Comparison of ENCODE assay signal across 29 cellular contexts in the genomic region with DNA sequence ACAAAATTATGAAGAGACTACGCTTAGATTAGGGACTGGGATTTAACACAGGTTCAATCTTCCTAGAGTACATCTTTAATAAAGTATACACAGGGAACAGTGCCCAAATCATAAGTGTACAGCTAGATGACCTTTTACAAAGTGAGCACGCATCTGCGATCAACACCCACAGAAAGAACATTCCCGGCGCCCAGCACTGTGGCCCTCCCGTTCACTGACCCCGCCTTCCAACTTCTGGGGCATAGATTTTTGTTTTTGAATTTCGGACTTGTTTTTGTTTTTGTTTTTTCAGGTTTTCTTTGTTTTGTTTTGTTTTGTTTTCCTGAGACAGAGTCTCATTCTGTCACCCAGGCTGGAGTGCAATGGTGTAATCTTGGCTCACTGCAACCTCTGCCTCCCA.
"Had no signal": no experiment of that assay in that cellular context is flagged by ENCODE, and none has a peak within 500 bp of the region (broad histone marks: within the 10 kb centered on the region; RNA-seq: fewer than 3 reads in every experiment).

No MANE protein-coding gene starts in this region.

- H3K27ac Mint-ChIP-seq: activated B cell treated with CpG ODN at 0.5 μM for 24 hours; activated CD4-positive, alpha-beta memory T cell treated with anti-CD3 and anti-CD28 coated beads for 36 hours; activated CD4-positive, alpha-beta T cell treated with anti-CD3 and anti-CD28 coated beads, Interleukin-2, amount 10 ng/mL, durations not matched to agents 24 days and 14 days; activated CD8-positive, alpha-beta T cell treated with anti-CD3 and anti-CD28 coated beads for 36 hours; activated naive CD4-positive, alpha-beta T cell treated with anti-CD3 and anti-CD28 coated beads, Interleukin-2, amount 10 ng/mL, durations not matched to agents 7 days and 5 days; activated naive CD4-positive, alpha-beta T cell treated with anti-CD3 and anti-CD28 coated beads, Interleukin-2, amount 50 U/mL, for 24 hours; activated naive CD8-positive, alpha-beta T cell; activated naive CD8-positive, alpha-beta T cell treated with anti-CD3 and anti-CD28 coated beads, Interleukin-2, amount 10 ng/mL, durations not matched to agents 7 days and 5 days; activated naive CD8-positive, alpha-beta T cell treated with anti-CD3 and anti-CD28 coated beads, Interleukin-2, amount 50 U/mL, for 24 hours; activated T-cell treated with anti-CD3 and anti-CD28 coated beads, Interleukin-2, amount 50 U/mL, for 24 hours; activated T-helper 2 cell treated with anti-CD3 and anti-CD28 coated beads, Interferon-gamma antibody, Interleukin-2, Interleukin-4, amounts not matched to agents 10 μg/mL and 5 μg/mL and 100 μg/mL, durations not matched to agents 14 hours and 24 hours and 36 hours; brain; T-cell; T-helper 2 cell treated with Interferon-gamma antibody and Interleukin-4, amounts not matched to agents 5 μg/mL and 100 μg/mL, for 36 hours had no signal

- ATAC-seq: activated CD8-positive, alpha-beta T cell treated with anti-CD3 and anti-CD28 coated beads for 36 hours; activated naive CD8-positive, alpha-beta T cell treated with anti-CD3 and anti-CD28 coated beads, Interleukin-2, amount 50 U/mL, for 24 hours; T-cell had no signal

- H3K9me3 Mint-ChIP-seq: activated B cell treated with CpG ODN at 0.5 μM for 24 hours; activated CD4-positive, alpha-beta memory T cell treated with anti-CD3 and anti-CD28 coated beads for 36 hours; activated CD4-positive, alpha-beta T cell treated with anti-CD3 and anti-CD28 coated beads, Interleukin-2, amount 10 ng/mL, durations not matched to agents 24 days and 14 days; activated CD8-positive, alpha-beta T cell treated with anti-CD3 and anti-CD28 coated beads for 36 hours; activated naive CD4-positive, alpha-beta T cell treated with anti-CD3 and anti-CD28 coated beads, Interleukin-2, amount 10 ng/mL, durations not matched to agents 7 days and 5 days; activated naive CD4-positive, alpha-beta T cell treated with anti-CD3 and anti-CD28 coated beads, Interleukin-2, amount 50 U/mL, for 24 hours; activated naive CD8-positive, alpha-beta T cell treated with anti-CD3 and anti-CD28 coated beads, Interleukin-2, amount 10 ng/mL, durations not matched to agents 7 days and 5 days; activated naive CD8-positive, alpha-beta T cell treated with anti-CD3 and anti-CD28 coated beads, Interleukin-2, amount 50 U/mL, for 24 hours; activated T-cell treated with anti-CD3 and anti-CD28 coated beads, Interleukin-2, amount 50 U/mL, for 24 hours; activated T-helper 2 cell treated with anti-CD3 and anti-CD28 coated beads, Interferon-gamma antibody, Interleukin-2, Interleukin-4, amounts not matched to agents 10 μg/mL and 5 μg/mL and 100 μg/mL, durations not matched to agents 14 hours and 24 hours and 36 hours; brain; T-cell; T-helper 2 cell treated with Interferon-gamma antibody and Interleukin-4, amounts not matched to agents 5 μg/mL and 100 μg/mL, for 36 hours had no signal

- DNase-seq: activated B cell treated with CpG ODN at 0.5 μM for 24 hours; activated CD4-positive, alpha-beta memory T cell treated with anti-CD3 and anti-CD28 coated beads for 36 hours; activated CD4-positive, alpha-beta T cell treated with anti-CD3 and anti-CD28 coated beads for 4 hours; activated CD4-positive, alpha-beta T cell treated with anti-CD3 and anti-CD28 coated beads, Interleukin-2, amount 10 ng/mL, durations not matched to agents 24 days and 14 days; activated CD4-positive, alpha-beta T cell treated with anti-CD3 and anti-CD28 coated beads, Interleukin-2, amount 50 U/mL, for 1 hour; activated CD4-positive, alpha-beta T cell treated with anti-CD3 and anti-CD28 coated beads, Interleukin-2, amount 50 U/mL, for 4 hours; activated CD4-positive, CD25-positive, alpha-beta regulatory T cell treated with anti-CD3 and anti-CD28 coated beads, Interleukin-2, amount 50 U/mL, for 72 hours; activated CD8-positive, alpha-beta memory T cell treated with anti-CD3 and anti-CD28 coated beads, Interleukin-2, amount 50 U/mL, for 48 hours; activated CD8-positive, alpha-beta T cell treated with anti-CD3 and anti-CD28 coated beads for 36 hours; activated effector memory CD4-positive, alpha-beta T cell treated with Interleukin-2 at 50 U/mL for 16 hours; activated gamma-delta T cell; activated naive CD4-positive, alpha-beta T cell treated with anti-CD3 and anti-CD28 coated beads, Interleukin-2, amount 10 ng/mL, durations not matched to agents 7 days and 5 days; activated naive CD4-positive, alpha-beta T cell treated with Interleukin-2 at 50 U/mL for 16 hours; activated naive CD8-positive, alpha-beta T cell treated with anti-CD3 and anti-CD28 coated beads, Interleukin-2, amount 10 ng/mL, durations not matched to agents 7 days and 5 days; activated naive CD8-positive, alpha-beta T cell treated with anti-CD3 and anti-CD28 coated beads, Interleukin-2, amount 50 U/mL, for 24 hours; activated T-cell treated with anti-CD3 and anti-CD28 coated beads, Interleukin-2, amount 50 U/mL, for 24 hours; activated T-cell treated with anti-CD3 and anti-CD28 coated beads, Interleukin-2, amount 50 U/mL, for 48 hours; amygdala; anterior cingulate cortex; central memory CD4-positive, alpha-beta T cell; T-cell; T-helper 2 cell; T-helper 9 cell had no signal

- H3K9me3 ChIP-seq: ascending aorta had no signal

- H3K4me3 Mint-ChIP-seq: activated B cell treated with CpG ODN at 0.5 μM for 24 hours; activated CD4-positive, alpha-beta memory T cell treated with anti-CD3 and anti-CD28 coated beads for 36 hours; activated CD4-positive, alpha-beta T cell treated with anti-CD3 and anti-CD28 coated beads, Interleukin-2, amount 10 ng/mL, durations not matched to agents 24 days and 14 days; activated CD8-positive, alpha-beta T cell treated with anti-CD3 and anti-CD28 coated beads for 36 hours; activated naive CD4-positive, alpha-beta T cell treated with anti-CD3 and anti-CD28 coated beads, Interleukin-2, amount 10 ng/mL, durations not matched to agents 7 days and 5 days; activated naive CD4-positive, alpha-beta T cell treated with anti-CD3 and anti-CD28 coated beads, Interleukin-2, amount 50 U/mL, for 24 hours; activated naive CD8-positive, alpha-beta T cell; activated naive CD8-positive, alpha-beta T cell treated with anti-CD3 and anti-CD28 coated beads, Interleukin-2, amount 10 ng/mL, durations not matched to agents 7 days and 5 days; activated naive CD8-positive, alpha-beta T cell treated with anti-CD3 and anti-CD28 coated beads, Interleukin-2, amount 50 U/mL, for 24 hours; activated T-cell treated with anti-CD3 and anti-CD28 coated beads, Interleukin-2, amount 50 U/mL, for 24 hours; brain; T-cell; T-helper 2 cell treated with Interferon-gamma antibody and Interleukin-4, amounts not matched to agents 5 μg/mL and 100 μg/mL, for 36 hours had no signal

- H3K4me1 Mint-ChIP-seq: activated CD4-positive, alpha-beta T cell treated with anti-CD3 and anti-CD28 coated beads, Interleukin-2, amount 10 ng/mL, durations not matched to agents 24 days and 14 days; brain had no signal

- H3K36me3 Mint-ChIP-seq: activated CD4-positive, alpha-beta memory T cell treated with anti-CD3 and anti-CD28 coated beads for 36 hours; activated naive CD4-positive, alpha-beta T cell treated with anti-CD3 and anti-CD28 coated beads, Interleukin-2, amount 10 ng/mL, durations not matched to agents 7 days and 5 days; activated naive CD4-positive, alpha-beta T cell treated with anti-CD3 and anti-CD28 coated beads, Interleukin-2, amount 50 U/mL, for 24 hours; activated naive CD8-positive, alpha-beta T cell; activated naive CD8-positive, alpha-beta T cell treated with anti-CD3 and anti-CD28 coated beads, Interleukin-2, amount 10 ng/mL, durations not matched to agents 7 days and 5 days; brain; T-cell had no signal

- H3K27me3 Mint-ChIP-seq: activated B cell treated with CpG ODN at 0.5 μM for 24 hours; activated CD4-positive, alpha-beta memory T cell treated with anti-CD3 and anti-CD28 coated beads for 36 hours; activated naive CD4-positive, alpha-beta T cell treated with anti-CD3 and anti-CD28 coated beads, Interleukin-2, amount 50 U/mL, for 24 hours; activated naive CD8-positive, alpha-beta T cell; activated T-cell treated with anti-CD3 and anti-CD28 coated beads, Interleukin-2, amount 50 U/mL, for 24 hours; brain had no signal
